In genomic region chr10:9227679-9228365, GRCh38 we compare ENCODE assay signal across 28 cellular contexts.
"Had no signal": no experiment of that assay in that cellular context is flagged by ENCODE, and none has a peak within 500 bp of the region (broad histone marks: within the 10 kb centered on the region; RNA-seq: fewer than 3 reads in every experiment).

No MANE protein-coding gene starts in this region.

- H3K4me1 Mint-ChIP-seq: nephron; stimulated activated effector memory CD8-positive, alpha-beta T cell treated with anti-CD3 and anti-CD28 coated beads, Interleukin-12 subunit alpha, Interleukin-12 subunit beta, amount 100 ng/mL, for 72 hours had no signal

- H3K9me3 Mint-ChIP-seq: activated naive CD4-positive, alpha-beta T cell treated with anti-CD3 and anti-CD28 coated beads for 36 hours; activated naive CD8-positive, alpha-beta T cell treated with anti-CD3 and anti-CD28 coated beads for 36 hours; activated T-helper 1 cell treated with anti-CD3 and anti-CD28 coated beads, Interleukin-12 subunit alpha, Interleukin-12 subunit beta, Interleukin-2, Interleukin-4 antibody, amounts not matched to agents 30 ng/mL and 10 ng/mL and 1 ng/mL, durations not matched to agents 14 hours and 24 hours and 36 hours; brain; nephron; stimulated activated effector memory CD8-positive, alpha-beta T cell treated with anti-CD3 and anti-CD28 coated beads, Interleukin-12 subunit alpha, Interleukin-12 subunit beta, amount 100 ng/mL, for 72 hours; stimulated activated naive CD8-positive, alpha-beta T cell treated with anti-CD3 and anti-CD28 coated beads, Interleukin-15, Interleukin-2, amounts not matched to agents 100 ng/mL and 50 ng/mL, for 24 hours had no signal

- H3K27me3 ChIP-seq: ascending aorta, sigmoid colon had no signal

- H3K27ac ChIP-seq: ascending aorta, esophagus squamous epithelium, left ventricle myocardium inferior, sigmoid colon, thoracic aorta had no signal

- H3K36me3 Mint-ChIP-seq: brain; stimulated activated effector memory CD8-positive, alpha-beta T cell treated with anti-CD3 and anti-CD28 coated beads, Interleukin-12 subunit alpha, Interleukin-12 subunit beta, amount 100 ng/mL, for 72 hours had no signal

- DNase-seq: activated CD4-positive, alpha-beta T cell treated with anti-CD3 and anti-CD28 coated beads for 48 hours; activated CD4-positive, alpha-beta T cell treated with anti-CD3 and anti-CD28 coated beads, Interleukin-2, amount 50 U/mL, for 48 hours; activated CD4-positive, CD25-positive, alpha-beta regulatory T cell; activated CD8-positive, alpha-beta memory T cell treated with anti-CD3 and anti-CD28 coated beads for 24 hours; activated effector memory CD4-positive, alpha-beta T cell treated with anti-CD3 and anti-CD28 coated beads, Interleukin-2, amount 50 U/mL, for 16 hours; activated naive CD4-positive, alpha-beta T cell treated with anti-CD3 and anti-CD28 coated beads for 36 hours; activated naive CD8-positive, alpha-beta T cell treated with anti-CD3 and anti-CD28 coated beads for 36 hours; caudate nucleus; esophagus squamous epithelium; left ventricle myocardium inferior; mucosa of descending colon; retina; sigmoid colon; small intestine; stimulated activated CD4-positive, alpha-beta T cell treated with anti-CD3 and anti-CD28 coated beads, Interleukin-4, amount 100 ng/mL, for 24 hours; T-helper 1 cell had no signal

- H3K9me3 ChIP-seq: ascending aorta, esophagus squamous epithelium, left ventricle myocardium inferior, mucosa of descending colon, sigmoid colon, thoracic aorta had no signal

- H3K4me1 ChIP-seq: ascending aorta, left ventricle myocardium inferior, sigmoid colon had no signal

- H3K4me3 Mint-ChIP-seq: activated naive CD4-positive, alpha-beta T cell treated with anti-CD3 and anti-CD28 coated beads for 36 hours; activated naive CD8-positive, alpha-beta T cell treated with anti-CD3 and anti-CD28 coated beads for 36 hours; activated T-helper 1 cell treated with anti-CD3 and anti-CD28 coated beads, Interleukin-12 subunit alpha, Interleukin-12 subunit beta, Interleukin-2, Interleukin-4 antibody, amounts not matched to agents 30 ng/mL and 10 ng/mL and 1 ng/mL, durations not matched to agents 14 hours and 24 hours and 36 hours; brain; nephron; stimulated activated effector memory CD8-positive, alpha-beta T cell treated with anti-CD3 and anti-CD28 coated beads, Interleukin-12 subunit alpha, Interleukin-12 subunit beta, amount 100 ng/mL, for 72 hours; stimulated activated naive CD8-positive, alpha-beta T cell treated with anti-CD3 and anti-CD28 coated beads, Interleukin-15, Interleukin-2, amounts not matched to agents 100 ng/mL and 50 ng/mL, for 24 hours had no signal

- H3K27ac Mint-ChIP-seq: activated naive CD4-positive, alpha-beta T cell treated with anti-CD3 and anti-CD28 coated beads for 36 hours; activated naive CD8-positive, alpha-beta T cell treated with anti-CD3 and anti-CD28 coated beads for 36 hours; activated T-helper 1 cell treated with anti-CD3 and anti-CD28 coated beads, Interleukin-12 subunit alpha, Interleukin-12 subunit beta, Interleukin-2, Interleukin-4 antibody, amounts not matched to agents 30 ng/mL and 10 ng/mL and 1 ng/mL, durations not matched to agents 14 hours and 24 hours and 36 hours; brain; nephron; stimulated activated effector memory CD8-positive, alpha-beta T cell treated with anti-CD3 and anti-CD28 coated beads, Interleukin-12 subunit alpha, Interleukin-12 subunit beta, amount 100 ng/mL, for 72 hours; stimulated activated naive CD8-positive, alpha-beta T cell treated with anti-CD3 and anti-CD28 coated beads, Interleukin-15, Interleukin-2, amounts not matched to agents 100 ng/mL and 50 ng/mL, for 24 hours had no signal

- FAIRE-seq: endothelial cell of umbilical vein, frontal cortex, islet of Langerhans, small intestine, urothelium cell line had no signal

- H3K36me3 ChIP-seq: ascending aorta, esophagus squamous epithelium, left ventricle myocardium inferior, sigmoid colon, thoracic aorta had no signal

- H3K4me3 ChIP-seq: ascending aorta, esophagus squamous epithelium, left ventricle myocardium inferior, lung, mucosa of descending colon, sigmoid colon, thoracic aorta had no signal
